8 cellular contexts compared by ENCODE assay signal in the genomic region with DNA sequence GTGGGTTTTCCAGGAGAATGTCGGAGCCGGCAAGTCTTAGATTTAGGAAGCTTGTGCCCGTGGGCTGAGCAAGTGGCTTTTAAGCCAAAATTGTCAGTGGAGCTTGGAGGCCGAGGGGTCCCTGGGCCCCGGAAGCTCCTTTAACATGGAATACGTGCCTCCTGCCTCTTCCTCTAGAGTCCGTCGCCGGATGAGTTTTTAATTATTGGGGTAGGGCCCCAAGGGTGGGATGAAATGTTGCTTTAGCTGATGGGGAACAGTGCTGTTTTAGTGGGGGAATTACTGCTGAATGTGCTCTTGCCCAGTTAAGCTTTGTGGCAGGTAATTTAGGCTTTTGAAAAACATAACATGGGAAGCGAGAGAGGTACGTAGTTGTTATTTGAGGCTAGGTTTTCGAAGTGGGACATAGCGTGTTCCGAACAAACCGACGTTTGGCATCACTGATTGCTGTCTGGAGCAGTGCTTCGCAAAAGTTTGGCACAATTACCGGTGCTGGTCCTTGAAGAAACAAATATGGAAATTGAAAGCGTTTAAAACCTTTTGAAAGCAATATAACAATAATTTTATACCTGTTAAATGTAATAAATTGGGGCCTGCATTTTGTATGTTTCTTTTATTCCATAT. TPM values are rescaled to one million over a fixed set of nuclear protein-coding genes. Genes with fewer than 3 reads are reported as not detected.
DNase-seq lines count a peak whose midpoint lies in the region; ATAC-seq, FAIRE-seq and TF ChIP-seq lines count a peak whose summit lies in the region.

No MANE protein-coding gene starts in this region.

- no peak for FAIRE-seq in urothelium cell line (lab: Jason Lieb, UNC)

- H3K9me3 ChIP-seq in adipocyte (ENCODE audit: control insufficient read depth, low read length) (no peaks in the 10 kb centered on the region), spleen (no peaks in the 10 kb centered on the region)

- no peak for TF ChIP-seq POLR2A in spleen (IDR thresholded peaks at IDR 0.05)

- H3K27me3 ChIP-seq in adipocyte (replicated peaks; ENCODE audit: control insufficient read depth, insufficient read depth, low read length) (no peaks in the 10 kb centered on the region), spleen (replicated peaks in 1 of 7) (no peaks in the 10 kb centered on the region)

- peak overlapping the region; percentile 99 for H3K9ac ChIP-seq in adipocyte (ENCODE audit: low read length)

- 0 to 1% (median 1%) methylated on average over 18 to 19 of the region's 19 CpGs for WGBS in spleen, 5 donors

- H3K27me3 Mint-ChIP-seq in HFFc6 (ENCODE audit: insufficient read depth): peaks cover 6% of the 10 kb centered on the region

- peaks cover 51% of the 10 kb centered on the region for H3K4me1 Mint-ChIP-seq in HFFc6 (ENCODE audit: low read depth)

- H3K4me3 Mint-ChIP-seq in HFFc6: peak overlapping the region; percentile 99

- H3K36me3 ChIP-seq in adipocyte (ENCODE audit: control insufficient read depth, insufficient read depth, low read length, severe bottlenecking) (peaks cover 45% of the 10 kb centered on the region), spleen (peaks cover 0 to 45% (median 39%) of the 10 kb centered on the region in 6 donors)

- H3K9me3 Mint-ChIP-seq in HFFc6: no peaks in the 10 kb centered on the region

- H3K27ac Mint-ChIP-seq in HFFc6: peak overlapping the region; percentile 99

- H3K36me3 Mint-ChIP-seq in HFFc6 (ENCODE audit: low read depth): peaks cover 52% of the 10 kb centered on the region

- intact Hi-C loops in spleen (cut with DNase I; ENCODE audit: low total_unique reads): no loop called here

- H3K4me1 ChIP-seq in adipocyte (ENCODE audit: control insufficient read depth, insufficient read depth, low read length): peaks cover 39% of the 10 kb centered on the region
- H3K4me1 ChIP-seq in spleen: peaks cover 29 to 58% (median 57%) of the 10 kb centered on the region in 6 donors

- TF ChIP-seq CTCF in C4-2B (conservative IDR thresholded peaks at IDR 0.05) (no peak), HFFc6 (IDR thresholded peaks at IDR 0.05) (no peak), spleen (IDR thresholded peaks at IDR 0.05 in 8 of 11, conservative IDR thresholded peaks at IDR 0.05 in 3 of 11) (no peak)

- H3K27ac ChIP-seq in C4-2B (peak overlapping the region; percentile 94), spleen (peak overlapping the region; percentile 87 to 97 (median 94))

- H3K4me3 ChIP-seq in adipocyte (ENCODE audit: low read length) (peak overlapping the region; percentile 94), iPS-11a (ENCODE audit: low read depth, low read length) (peak overlapping the region; percentile 100), spleen (peak overlapping the region; percentile 69 to 99 (median 86))

- in situ Hi-C loops in G401 (cut with HindIII; ENCODE audit: low sequenced_read_pairs): no loop called here

- ATAC-seq in GM21786 (IDR thresholded peaks at IDR 0.05; ENCODE audit: unreplicated experiment): no peak

- DNase-seq in HFFc6 (no peak), adipocyte (ENCODE audit: low read depth) (peak; percentile 64), spleen (no peak), G401 (ENCODE audit: low spot score) (no peak), urothelium cell line (ENCODE audit: low spot score) (no peak)

RNA-seq across cellular contexts. Expression of a gene that starts 0.8 kb away (rescaled TPM):
- 1,000 to 10,000 TPM in 1 of 6 experiments, 100 to 1,000 TPM in 5; 851 to 1,006 (median 921) TPM for total RNA-seq in HFFc6 (2021; fragmentation: NEBNext Ultra II Directional; extraction: Animal tissue kit (Norgen Biotek cat#: 25700))
- total RNA-seq in spleen: 1,000 to 10,000 TPM in 3 of 7 donors, 100 to 1,000 TPM in 4; 725 to 1,398 (median 908) TPM
- polyA plus RNA-seq in spleen: 1,000 to 10,000 TPM; 2,758 to 3,739 (median 3,435) TPM
- total RNA-seq in G401 (2014; rRNA removed; shearing (Covaris generic)): 3,176 and 3,226 TPM in 2 replicates

RNA-seq across cellular contexts. Expression of a gene that starts 47.7 kb away (rescaled TPM):
- 10 to 100 TPM; 31.7 to 43.7 (median 34.0) TPM for total RNA-seq in HFFc6 (2021; fragmentation: NEBNext Ultra II Directional; extraction: Animal tissue kit (Norgen Biotek cat#: 25700))
- 10 to 100 TPM; 18.2 to 38.3 (median 27.2) TPM for total RNA-seq in spleen
- polyA plus RNA-seq in spleen: 1 to 10 TPM; 1.7 to 3.6 (median 2.0) TPM
- 28.0 and 49.7 TPM in 2 replicates for total RNA-seq in G401 (2014; rRNA removed; shearing (Covaris generic))
